Comparison of ENCODE assay signal across 1 cellular context in genomic region chr1:85200870-85201339, GRCh38.
A peak's percentile ranks its signal among the peaks of the same experiment; 100 is the strongest.
TF ChIP-seq lines count a peak whose summit lies in the region.

SYDE2 (minus strand) TSS chr1:85201016; CDS start chr1:85200996, 20 bp downstream.

TF ChIP-seq in HepG2, 621 proteins besides CTCF, POLR2A, EP300 and RAD21 (continued from another document):
- peak in 1 of 2 experiments; percentile 42; a peak in 1 of 4 replicates for TF ChIP-seq HMGXB4 (CRISPR knock-in tag; IDR thresholded peaks at IDR 0.05; ENCODE audit: borderline replicate concordance in 1 of 2, low read depth in 1 of 2)
- TF ChIP-seq ZNF678 (CRISPR knock-in tag; IDR thresholded peaks at IDR 0.05): no peak
- TF ChIP-seq MATR3 (CRISPR knock-in tag; IDR thresholded peaks at IDR 0.05): no peak
- peak; percentile 22; the same call in 1 of the 2 replicates for TF ChIP-seq TBX2 (CRISPR knock-in tag; IDR thresholded peaks at IDR 0.05; ENCODE audit: borderline replicate concordance)
- peak; percentile 36; the same call in 1 of the 2 replicates for TF ChIP-seq PHF8 (CRISPR knock-in tag; IDR thresholded peaks at IDR 0.05)
- 0 out of 2 replicates have a peak, but pooled peaks have one; percentile 3 for TF ChIP-seq DNMT1 (CRISPR knock-in tag; IDR thresholded peaks at IDR 0.05)
- TF ChIP-seq MIER2 (CRISPR knock-in tag; IDR thresholded peaks at IDR 0.05): no peak
- no peak for TF ChIP-seq ZNF674 (CRISPR knock-in tag; IDR thresholded peaks at IDR 0.05; ENCODE audit: low read depth)
- TF ChIP-seq ZNF121 (CRISPR knock-in tag; IDR thresholded peaks at IDR 0.05): peak; percentile 16; the same call in 1 of the 2 replicates
- TF ChIP-seq ZNF33B (CRISPR knock-in tag; IDR thresholded peaks at IDR 0.05): no peak
- TF ChIP-seq ZNF704 (CRISPR knock-in tag; IDR thresholded peaks at IDR 0.05; ENCODE audit: borderline replicate concordance): no peak
- peak; percentile 5; the same call in 1 of the 2 replicates for TF ChIP-seq HOXA3 (CRISPR knock-in tag; IDR thresholded peaks at IDR 0.05)
- 0 out of 2 replicates have a peak, but pooled peaks have one; percentile 57 for TF ChIP-seq GFI1 (CRISPR knock-in tag; IDR thresholded peaks at IDR 0.05; ENCODE audit: borderline replicate concordance)
- 0 out of 2 replicates have a peak, but pooled peaks have one; percentile 24 for TF ChIP-seq SMAD3 (CRISPR knock-in tag; IDR thresholded peaks at IDR 0.05)
- peak; percentile 31; the same call in 1 of the 2 replicates for TF ChIP-seq ZNF563 (CRISPR knock-in tag; IDR thresholded peaks at IDR 0.05)
- no peak for TF ChIP-seq ZNF841 (CRISPR knock-in tag; IDR thresholded peaks at IDR 0.05; ENCODE audit: borderline replicate concordance)
- no peak for TF ChIP-seq SMARCC2 (IDR thresholded peaks at IDR 0.05)
- TF ChIP-seq RBFOX2 (IDR thresholded peaks at IDR 0.05; ENCODE audit: low read depth, low read length): peak; percentile 75
